19 cellular contexts compared by ENCODE assay signal in genomic region chr4:166460769-166461550, GRCh38.
DNase-seq lines count a peak whose midpoint lies in the region; ATAC-seq and TF ChIP-seq lines count a peak whose summit lies in the region.
"Had no signal": no experiment of that assay in that cellular context is flagged by ENCODE, and none has a peak within 500 bp of the region (broad histone marks: within the 10 kb centered on the region; RNA-seq: fewer than 3 reads in every experiment).

No MANE protein-coding gene starts in this region.

- no peaks in the 10 kb centered on the region for H3K4me1 ChIP-seq in foreskin keratinocyte
- H3K4me1 ChIP-seq: heart left ventricle, lower lobe of right lung, SJSA1, stomach had no signal

- H3K27me3 ChIP-seq in foreskin keratinocyte: no peaks in the 10 kb centered on the region
- H3K27me3 ChIP-seq: heart left ventricle, SJSA1, stomach had no signal

- ATAC-seq in foreskin keratinocyte (peak; percentile 78), GM21381 (IDR thresholded peaks at IDR 0.05; ENCODE audit: unreplicated experiment) (no peak)
- ATAC-seq: heart left ventricle, lower lobe of right lung had no signal

- H3K27ac ChIP-seq in foreskin keratinocyte: no peak overlapping the region
- H3K27ac ChIP-seq: heart left ventricle, lower lobe of right lung, SJSA1, stomach, VCaP had no signal

- in situ Hi-C loops in astrocyte of the spinal cord (cut with HindIII; ENCODE audit: low sequenced_read_pairs): no loop called here
- in situ Hi-C loops in ACHN (cut with HindIII; ENCODE audit: low pct_ligation_motif_present, low pct_unique_long_range_greater_than_20kb, low sequenced_read_pairs): no loop called here

- DNase-seq in M059J (ENCODE audit: low read depth): peak; percentile 24
- DNase-seq in astrocyte of the spinal cord (ENCODE audit: low read depth, low spot score): peak; percentile 7
- DNase-seq in foreskin keratinocyte: peak; percentile 9 to 40
- DNase-seq in globus pallidus (ENCODE audit: low spot score): no peak
- DNase-seq in NCI-H2227 treated with DMSO at 0.1 percent for 48 hours (lab: John Stamatoyannopoulos, UW): no peak
- no peak for DNase-seq in ACHN
- DNase-seq: activated CD4-positive, alpha-beta T cell treated with anti-CD3 and anti-CD28 coated beads, Interleukin-2, amount 10 ng/mL, durations not matched to agents 7 days and 5 days; activated CD8-positive, alpha-beta memory T cell treated with anti-CD3 and anti-CD28 coated beads, Interleukin-2, amount 50 U/mL, for 4 hours; activated effector memory CD4-positive, alpha-beta T cell treated with Interleukin-2 at 50 U/mL for 16 hours; heart left ventricle; immature natural killer cell; lower lobe of right lung; NCI-H146; stomach; T-helper 2 cell; trophoblast cell had no signal

- TF ChIP-seq CTCF in astrocyte of the spinal cord (IDR thresholded peaks at IDR 0.05; ENCODE audit: low read depth, low read length): no peak
- no peak for TF ChIP-seq CTCF in foreskin keratinocyte (conservative IDR thresholded peaks at IDR 0.05)

- no peak overlapping the region for H3K4me3 ChIP-seq in astrocyte of the spinal cord (ENCODE audit: low read depth, low read length)
- H3K4me3 ChIP-seq: heart left ventricle, lower lobe of right lung, SJSA1, stomach had no signal

Comparison
In these comparisons a context has a peak if more than half of its experiments do, and no peak if none do; other contexts are left out.
1. DNase-seq: peak in M059J (single experiment), astrocyte of the spinal cord (single experiment) and foreskin keratinocyte (2 of 2); none in globus pallidus (single experiment), NCI-H2227 treated with DMSO at 0.1 percent for 48 hours (single experiment) and ACHN (single experiment).